ENCODE assay signal across 1 cellular context in the genomic region with DNA sequence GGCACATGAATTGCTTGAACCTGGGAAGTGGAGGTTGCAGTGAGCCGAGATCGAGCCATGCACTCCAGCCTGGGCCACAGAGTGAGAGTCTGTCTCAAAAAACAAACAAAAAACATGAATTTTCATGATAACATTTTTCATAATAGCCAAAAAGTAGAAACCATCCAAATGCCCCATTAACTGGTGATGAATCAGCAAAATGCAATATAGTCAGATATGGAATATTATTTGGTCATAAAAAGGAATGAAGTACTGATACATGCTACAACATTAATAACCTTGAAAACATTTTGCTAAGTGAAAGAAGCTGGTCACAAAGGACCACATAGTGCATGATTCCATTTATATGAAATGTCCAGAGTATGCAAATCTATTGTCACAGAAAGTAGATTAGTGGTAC.
TF ChIP-seq lines count a peak whose summit lies in the region.

No MANE protein-coding gene starts in this region.

TF ChIP-seq in K562, 482 proteins besides CTCF, POLR2A, EP300 and RAD21 (continued from another document):
- no peak for TF ChIP-seq ZNF589 (CRISPR knock-in tag; IDR thresholded peaks at IDR 0.05; ENCODE audit: low read depth)
- TF ChIP-seq MAFK (IDR thresholded peaks at IDR 0.05; ENCODE audit: low read length), result peak; percentile 54; the same call in 1 of the 2 replicates
- no peak for TF ChIP-seq SAFB (IDR thresholded peaks at IDR 0.05; ENCODE audit: borderline replicate concordance, low read depth, low read length)
- TF ChIP-seq, protein P1, sequence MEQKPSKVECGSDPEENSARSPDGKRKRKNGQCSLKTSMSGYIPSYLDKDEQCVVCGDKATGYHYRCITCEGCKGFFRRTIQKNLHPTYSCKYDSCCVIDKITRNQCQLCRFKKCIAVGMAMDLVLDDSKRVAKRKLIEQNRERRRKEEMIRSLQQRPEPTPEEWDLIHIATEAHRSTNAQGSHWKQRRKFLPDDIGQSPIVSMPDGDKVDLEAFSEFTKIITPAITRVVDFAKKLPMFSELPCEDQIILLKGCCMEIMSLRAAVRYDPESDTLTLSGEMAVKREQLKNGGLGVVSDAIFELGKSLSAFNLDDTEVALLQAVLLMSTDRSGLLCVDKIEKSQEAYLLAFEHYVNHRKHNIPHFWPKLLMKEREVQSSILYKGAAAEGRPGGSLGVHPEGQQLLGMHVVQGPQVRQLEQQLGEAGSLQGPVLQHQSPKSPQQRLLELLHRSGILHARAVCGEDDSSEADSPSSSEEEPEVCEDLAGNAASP (IDR thresholded peaks at IDR 0.05), result no peak
- TF ChIP-seq TRIM28 (IDR thresholded peaks at IDR 0.05), result no peak
- no peak for TF ChIP-seq STAG1 (CRISPR knock-in tag; IDR thresholded peaks at IDR 0.05; ENCODE audit: borderline replicate concordance)
- TF ChIP-seq ATF7 (IDR thresholded peaks at IDR 0.05), result no peak
